1 cellular context compared by ENCODE assay signal in the genomic region with DNA sequence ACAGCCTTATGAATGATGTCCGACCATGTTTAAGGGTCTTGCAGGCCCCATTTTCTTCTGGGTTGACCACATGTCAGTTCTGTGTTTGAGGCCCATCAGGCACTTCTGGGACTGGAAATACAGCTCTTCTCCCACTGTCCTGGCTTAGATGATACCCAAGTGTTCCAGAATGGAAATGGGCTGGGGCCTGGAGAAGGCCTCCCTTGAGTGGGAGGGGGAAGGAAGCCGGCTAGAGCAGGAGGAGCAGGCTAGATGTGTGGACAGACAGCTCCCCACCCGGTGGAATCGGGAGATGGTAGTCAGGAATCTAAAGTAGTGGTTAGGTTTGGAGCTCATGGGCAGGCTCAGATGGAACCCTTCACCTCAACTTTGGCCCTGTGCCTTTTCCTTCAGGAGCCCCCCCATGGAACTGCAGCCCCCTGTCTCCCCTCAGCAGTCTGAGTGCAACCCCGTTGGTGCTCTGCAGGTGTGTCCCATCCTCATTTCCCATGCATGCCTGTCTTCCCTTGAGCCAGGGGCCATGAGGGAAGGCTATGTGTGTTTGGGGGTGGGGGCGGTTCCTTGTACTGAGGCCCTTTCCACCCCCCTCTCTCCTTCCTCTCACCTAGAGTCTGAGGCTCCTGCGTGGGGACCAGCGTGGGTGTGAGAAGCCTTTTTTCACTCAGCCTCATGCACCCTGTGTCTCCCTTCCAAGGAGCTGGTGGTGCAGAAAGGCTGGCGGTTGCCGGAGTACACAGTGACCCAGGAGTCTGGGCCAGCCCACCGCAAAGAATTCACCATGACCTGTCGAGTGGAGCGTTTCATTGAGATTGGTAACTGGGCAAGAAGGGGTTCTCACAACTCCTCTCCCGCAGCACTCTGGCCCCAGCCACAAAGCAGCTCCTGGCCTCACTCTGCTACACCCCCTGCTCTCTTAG.
TF ChIP-seq lines count a peak whose summit lies in the region.

No MANE protein-coding gene starts in this region.

TF ChIP-seq in GM23338, 12 proteins besides CTCF, POLR2A, EP300 and RAD21 (continued from another document):
- TF ChIP-seq, protein P1, sequence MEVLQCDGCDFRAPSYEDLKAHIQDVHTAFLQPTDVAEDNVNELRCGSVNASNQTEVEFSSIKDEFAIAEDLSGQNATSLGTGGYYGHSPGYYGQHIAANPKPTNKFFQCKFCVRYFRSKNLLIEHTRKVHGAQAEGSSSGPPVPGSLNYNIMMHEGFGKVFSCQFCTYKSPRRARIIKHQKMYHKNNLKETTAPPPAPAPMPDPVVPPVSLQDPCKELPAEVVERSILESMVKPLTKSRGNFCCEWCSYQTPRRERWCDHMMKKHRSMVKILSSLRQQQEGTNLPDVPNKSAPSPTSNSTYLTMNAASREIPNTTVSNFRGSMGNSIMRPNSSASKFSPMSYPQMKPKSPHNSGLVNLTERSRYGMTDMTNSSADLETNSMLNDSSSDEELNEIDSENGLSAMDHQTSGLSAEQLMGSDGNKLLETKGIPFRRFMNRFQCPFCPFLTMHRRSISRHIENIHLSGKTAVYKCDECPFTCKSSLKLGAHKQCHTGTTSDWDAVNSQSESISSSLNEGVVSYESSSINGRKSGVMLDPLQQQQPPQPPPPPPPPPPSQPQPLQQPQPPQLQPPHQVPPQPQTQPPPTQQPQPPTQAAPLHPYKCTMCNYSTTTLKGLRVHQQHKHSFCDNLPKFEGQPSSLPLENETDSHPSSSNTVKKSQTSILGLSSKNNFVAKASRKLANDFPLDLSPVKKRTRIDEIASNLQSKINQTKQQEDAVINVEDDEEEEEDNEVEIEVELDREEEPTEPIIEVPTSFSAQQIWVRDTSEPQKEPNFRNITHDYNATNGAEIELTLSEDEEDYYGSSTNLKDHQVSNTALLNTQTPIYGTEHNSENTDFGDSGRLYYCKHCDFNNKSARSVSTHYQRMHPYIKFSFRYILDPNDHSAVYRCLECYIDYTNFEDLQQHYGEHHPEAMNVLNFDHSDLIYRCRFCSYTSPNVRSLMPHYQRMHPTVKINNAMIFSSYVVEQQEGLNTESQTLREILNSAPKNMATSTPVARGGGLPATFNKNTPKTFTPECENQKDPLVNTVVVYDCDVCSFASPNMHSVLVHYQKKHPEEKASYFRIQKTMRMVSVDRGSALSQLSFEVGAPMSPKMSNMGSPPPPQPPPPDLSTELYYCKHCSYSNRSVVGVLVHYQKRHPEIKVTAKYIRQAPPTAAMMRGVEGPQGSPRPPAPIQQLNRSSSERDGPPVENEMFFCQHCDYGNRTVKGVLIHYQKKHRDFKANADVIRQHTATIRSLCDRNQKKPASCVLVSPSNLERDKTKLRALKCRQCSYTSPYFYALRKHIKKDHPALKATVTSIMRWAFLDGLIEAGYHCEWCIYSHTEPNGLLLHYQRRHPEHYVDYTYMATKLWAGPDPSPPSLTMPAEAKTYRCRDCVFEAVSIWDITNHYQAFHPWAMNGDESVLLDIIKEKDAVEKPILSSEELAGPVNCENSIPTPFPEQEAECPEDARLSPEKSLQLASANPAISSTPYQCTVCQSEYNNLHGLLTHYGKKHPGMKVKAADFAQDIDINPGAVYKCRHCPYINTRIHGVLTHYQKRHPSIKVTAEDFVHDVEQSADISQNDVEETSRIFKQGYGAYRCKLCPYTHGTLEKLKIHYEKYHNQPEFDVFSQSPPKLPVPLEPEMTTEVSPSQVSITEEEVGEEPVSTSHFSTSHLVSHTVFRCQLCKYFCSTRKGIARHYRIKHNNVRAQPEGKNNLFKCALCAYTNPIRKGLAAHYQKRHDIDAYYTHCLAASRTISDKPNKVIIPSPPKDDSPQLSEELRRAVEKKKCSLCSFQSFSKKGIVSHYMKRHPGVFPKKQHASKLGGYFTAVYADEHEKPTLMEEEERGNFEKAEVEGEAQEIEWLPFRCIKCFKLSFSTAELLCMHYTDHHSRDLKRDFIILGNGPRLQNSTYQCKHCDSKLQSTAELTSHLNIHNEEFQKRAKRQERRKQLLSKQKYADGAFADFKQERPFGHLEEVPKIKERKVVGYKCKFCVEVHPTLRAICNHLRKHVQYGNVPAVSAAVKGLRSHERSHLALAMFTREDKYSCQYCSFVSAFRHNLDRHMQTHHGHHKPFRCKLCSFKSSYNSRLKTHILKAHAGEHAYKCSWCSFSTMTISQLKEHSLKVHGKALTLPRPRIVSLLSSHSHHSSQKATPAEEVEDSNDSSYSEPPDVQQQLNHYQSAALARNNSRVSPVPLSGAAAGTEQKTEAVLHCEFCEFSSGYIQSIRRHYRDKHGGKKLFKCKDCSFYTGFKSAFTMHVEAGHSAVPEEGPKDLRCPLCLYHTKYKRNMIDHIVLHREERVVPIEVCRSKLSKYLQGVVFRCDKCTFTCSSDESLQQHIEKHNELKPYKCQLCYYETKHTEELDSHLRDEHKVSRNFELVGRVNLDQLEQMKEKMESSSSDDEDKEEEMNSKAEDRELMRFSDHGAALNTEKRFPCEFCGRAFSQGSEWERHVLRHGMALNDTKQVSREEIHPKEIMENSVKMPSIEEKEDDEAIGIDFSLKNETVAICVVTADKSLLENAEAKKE (CRISPR knock-in tag; IDR thresholded peaks at IDR 0.05): no peak
- TF ChIP-seq NANOG (IDR thresholded peaks at IDR 0.05; ENCODE audit: borderline replicate concordance): no peak
- TF ChIP-seq, protein P2, sequence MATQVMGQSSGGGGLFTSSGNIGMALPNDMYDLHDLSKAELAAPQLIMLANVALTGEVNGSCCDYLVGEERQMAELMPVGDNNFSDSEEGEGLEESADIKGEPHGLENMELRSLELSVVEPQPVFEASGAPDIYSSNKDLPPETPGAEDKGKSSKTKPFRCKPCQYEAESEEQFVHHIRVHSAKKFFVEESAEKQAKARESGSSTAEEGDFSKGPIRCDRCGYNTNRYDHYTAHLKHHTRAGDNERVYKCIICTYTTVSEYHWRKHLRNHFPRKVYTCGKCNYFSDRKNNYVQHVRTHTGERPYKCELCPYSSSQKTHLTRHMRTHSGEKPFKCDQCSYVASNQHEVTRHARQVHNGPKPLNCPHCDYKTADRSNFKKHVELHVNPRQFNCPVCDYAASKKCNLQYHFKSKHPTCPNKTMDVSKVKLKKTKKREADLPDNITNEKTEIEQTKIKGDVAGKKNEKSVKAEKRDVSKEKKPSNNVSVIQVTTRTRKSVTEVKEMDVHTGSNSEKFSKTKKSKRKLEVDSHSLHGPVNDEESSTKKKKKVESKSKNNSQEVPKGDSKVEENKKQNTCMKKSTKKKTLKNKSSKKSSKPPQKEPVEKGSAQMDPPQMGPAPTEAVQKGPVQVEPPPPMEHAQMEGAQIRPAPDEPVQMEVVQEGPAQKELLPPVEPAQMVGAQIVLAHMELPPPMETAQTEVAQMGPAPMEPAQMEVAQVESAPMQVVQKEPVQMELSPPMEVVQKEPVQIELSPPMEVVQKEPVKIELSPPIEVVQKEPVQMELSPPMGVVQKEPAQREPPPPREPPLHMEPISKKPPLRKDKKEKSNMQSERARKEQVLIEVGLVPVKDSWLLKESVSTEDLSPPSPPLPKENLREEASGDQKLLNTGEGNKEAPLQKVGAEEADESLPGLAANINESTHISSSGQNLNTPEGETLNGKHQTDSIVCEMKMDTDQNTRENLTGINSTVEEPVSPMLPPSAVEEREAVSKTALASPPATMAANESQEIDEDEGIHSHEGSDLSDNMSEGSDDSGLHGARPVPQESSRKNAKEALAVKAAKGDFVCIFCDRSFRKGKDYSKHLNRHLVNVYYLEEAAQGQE (IDR thresholded peaks at IDR 0.05; ENCODE audit: unreplicated experiment): no peak
- TF ChIP-seq ZNF331 (CRISPR knock-in tag; IDR thresholded peaks at IDR 0.05; ENCODE audit: low read depth): no peak
- no peak for TF ChIP-seq JUNB (IDR thresholded peaks at IDR 0.05; ENCODE audit: unreplicated experiment)
- no peak for TF ChIP-seq EZH2phosphoT487 (IDR thresholded peaks at IDR 0.05; ENCODE audit: unreplicated experiment)
- no peak for TF ChIP-seq POLR2AphosphoS5 (IDR thresholded peaks at IDR 0.05; ENCODE audit: low read depth)
- TF ChIP-seq CREB1 (CRISPR knock-in tag; IDR thresholded peaks at IDR 0.05; ENCODE audit: low read depth): no peak
- TF ChIP-seq, protein P3, sequence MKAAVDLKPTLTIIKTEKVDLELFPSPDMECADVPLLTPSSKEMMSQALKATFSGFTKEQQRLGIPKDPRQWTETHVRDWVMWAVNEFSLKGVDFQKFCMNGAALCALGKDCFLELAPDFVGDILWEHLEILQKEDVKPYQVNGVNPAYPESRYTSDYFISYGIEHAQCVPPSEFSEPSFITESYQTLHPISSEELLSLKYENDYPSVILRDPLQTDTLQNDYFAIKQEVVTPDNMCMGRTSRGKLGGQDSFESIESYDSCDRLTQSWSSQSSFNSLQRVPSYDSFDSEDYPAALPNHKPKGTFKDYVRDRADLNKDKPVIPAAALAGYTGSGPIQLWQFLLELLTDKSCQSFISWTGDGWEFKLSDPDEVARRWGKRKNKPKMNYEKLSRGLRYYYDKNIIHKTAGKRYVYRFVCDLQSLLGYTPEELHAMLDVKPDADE (IDR thresholded peaks at IDR 0.05): no peak
- TF ChIP-seq STAT1 (IDR thresholded peaks at IDR 0.05; ENCODE audit: unreplicated experiment): no peak
